Comparison of ENCODE assay signal across 17 cellular contexts in genomic region chr3:31485206-31485605, GRCh38.
"Had no signal": no experiment of that assay in that cellular context is flagged by ENCODE, and none has a peak within 500 bp of the region (broad histone marks: within the 10 kb centered on the region; RNA-seq: fewer than 3 reads in every experiment).

No MANE protein-coding gene starts in this region.

- H3K27ac ChIP-seq: adrenal gland, breast epithelium, heart right ventricle, prostate gland, right atrium auricular region had no signal

- H3K27me3 ChIP-seq: adrenal gland, breast epithelium, heart right ventricle, right atrium auricular region had no signal

- H3K4me1 Mint-ChIP-seq: immature natural killer cell had no signal

- H3K27ac Mint-ChIP-seq: activated naive CD4-positive, alpha-beta T cell treated with anti-CD3 and anti-CD28 coated beads, Interleukin-2, amount 50 U/mL, for 72 hours; activated T-cell treated with anti-CD3 and anti-CD28 coated beads, Interleukin-2, amount 50 U/mL, for 72 hours; immature natural killer cell had no signal

- H3K4me3 Mint-ChIP-seq: activated T-cell treated with anti-CD3 and anti-CD28 coated beads, Interleukin-2, amount 50 U/mL, for 72 hours; immature natural killer cell had no signal

- DNase-seq: activated CD4-positive, alpha-beta T cell treated with anti-CD3 and anti-CD28 coated beads for 1 hour; activated CD8-positive, alpha-beta memory T cell treated with anti-CD3 and anti-CD28 coated beads for 24 hours; activated gamma-delta T cell treated with Interleukin-2 at 50 U/mL for 16 hours; activated T-cell treated with anti-CD3 and anti-CD28 coated beads, Interleukin-2, amount 50 U/mL, for 72 hours; adrenal gland; cortex of kidney; heart right ventricle; immature natural killer cell; left ventricle myocardium superior; stimulated activated CD4-positive, alpha-beta T cell treated with anti-CD3 and anti-CD28 coated beads, Interleukin-12 subunit alpha, Interleukin-12 subunit beta, amount 100 ng/mL, for 4 hours; stimulated activated CD4-positive, alpha-beta T cell treated with anti-CD3 and anti-CD28 coated beads, Interleukin-1b, Interleukin-23, amount 100 ng/mL, for 48 hours; stimulated activated CD8-positive, alpha-beta memory T cell treated with anti-CD3 and anti-CD28 coated beads, Interleukin-4, amount 100 ng/mL, for 48 hours; stimulated activated naive CD4-positive, alpha-beta T cell had no signal

- H3K4me3 ChIP-seq: adrenal gland, breast epithelium, heart right ventricle, prostate gland, right atrium auricular region had no signal
